8 cellular contexts compared by ENCODE assay signal in genomic region chr19:39406656-39407393, GRCh38. TPM values are rescaled to one million over a fixed set of nuclear protein-coding genes. Genes with fewer than 3 reads are reported as not detected.
DNase-seq lines count a peak whose midpoint lies in the region; ATAC-seq and TF ChIP-seq lines count a peak whose summit lies in the region.

Gene ZFP36 (plus strand): TSS chr19:39406847. CDS start chr19:39406905, 58 bp downstream.

- peak within 1 kb of the TSS; percentile 98 to 100 for H3K9ac ChIP-seq in colonic mucosa (ENCODE audit: low read depth in 2 of 2, low read length in 2 of 2)

- POLR2A ChIA-PET in CD4-positive, alpha-beta memory T cell (lab: Charles Lee; ENCODE audit: partially characterized antibody) = interaction anchor here (0.5 to 11.3 kb wide), 14 partner anchors 8 to 1013 kb away, joined by 3 to 276 read pairs (median 8); partner anchors contain the start of genes GMFG, MED29, PAF1 and RPS16

- peak within 1 kb of the TSS; percentile 99 to 100 (median 100) for H3K27ac Mint-ChIP-seq in CD4-positive, alpha-beta memory T cell
- peak within 1 kb of the TSS; percentile 93 for H3K27ac Mint-ChIP-seq in activated CD4-positive, alpha-beta T cell treated with anti-CD3 and anti-CD28 coated beads, Interleukin-2, amount 10 ng/mL, durations not matched to agents 24 days and 14 days

- H3K36me3 Mint-ChIP-seq in CD4-positive, alpha-beta memory T cell = peaks cover 22 to 52% of the 10 kb centered on the region in 2 donors
- H3K36me3 Mint-ChIP-seq in activated CD4-positive, alpha-beta T cell treated with anti-CD3 and anti-CD28 coated beads, Interleukin-2, amount 10 ng/mL, durations not matched to agents 24 days and 14 days (ENCODE audit: low read depth) = peaks cover 28% of the 10 kb centered on the region

- CTCF ChIA-PET in CD4-positive, alpha-beta memory T cell (lab: Charles Lee; ENCODE audit: partially characterized antibody) = interaction anchor here (1.8 to 4.3 kb wide), 2 partner anchors 9 to 29 kb away, joined by 8 to 54 read pairs; partner anchors contain the start of gene RPS16

- H3K9me3 ChIP-seq in CD4-positive, alpha-beta memory T cell (ENCODE audit: control insufficient read depth in 1 of 2, low read length in 2 of 2) = no peaks in the 10 kb centered on the region
- H3K9me3 ChIP-seq in colonic mucosa (no peaks in the 10 kb centered on the region), left lung (no peaks in the 10 kb centered on the region)

- no peaks in the 10 kb centered on the region for H3K27me3 ChIP-seq in CD4-positive, alpha-beta memory T cell (ENCODE audit: insufficient read depth, low read length)
- H3K27me3 ChIP-seq in colonic mucosa (no peaks in the 10 kb centered on the region), left lung (no peaks in the 10 kb centered on the region)

- TF ChIP-seq CTCF in colonic mucosa (IDR thresholded peaks at IDR 0.05) (no peak), left lung (IDR thresholded peaks at IDR 0.05) (no peak)

- H3K9me3 Mint-ChIP-seq in CD4-positive, alpha-beta memory T cell = peaks cover 0 to 11% (median 0%) of the 10 kb centered on the region in 8 donors
- H3K9me3 Mint-ChIP-seq in activated CD4-positive, alpha-beta T cell treated with anti-CD3 and anti-CD28 coated beads, Interleukin-2, amount 10 ng/mL, durations not matched to agents 24 days and 14 days = no peaks in the 10 kb centered on the region

- H3K4me3 ChIP-seq in CD4-positive, alpha-beta memory T cell (ENCODE audit: low read length in 2 of 2) = peak within 1 kb of the TSS; percentile 97 to 100
- H3K4me3 ChIP-seq in colonic mucosa = peak within 1 kb of the TSS; percentile 96
- peak within 1 kb of the TSS; percentile 99 to 100 for H3K4me3 ChIP-seq in left lung

- ATAC-seq in left lung = peak; percentile 28
- no peak for ATAC-seq in GM21526 (IDR thresholded peaks at IDR 0.05; ENCODE audit: low FRiP score, unreplicated experiment)

- H3K27me3 Mint-ChIP-seq in CD4-positive, alpha-beta memory T cell = peaks cover 0 to 2% of the 10 kb centered on the region in 2 donors
- no peaks in the 10 kb centered on the region for H3K27me3 Mint-ChIP-seq in activated CD4-positive, alpha-beta T cell treated with anti-CD3 and anti-CD28 coated beads, Interleukin-2, amount 10 ng/mL, durations not matched to agents 24 days and 14 days

- peak; percentile 86 to 88 (median 87) for DNase-seq in CD4-positive, alpha-beta memory T cell
- DNase-seq in H4 (ENCODE audit: low spot score) = peak; percentile 91
- peak; percentile 81 for DNase-seq in NCI-H460 (ENCODE audit: extremely low read depth, low read depth)
- DNase-seq in activated CD4-positive, alpha-beta T cell treated with anti-CD3 and anti-CD28 coated beads, Interleukin-2, amount 10 ng/mL, durations not matched to agents 24 days and 14 days = peak; percentile 95
- peak; percentile 95 for DNase-seq in colonic mucosa
- peak; percentile 89 to 96 for DNase-seq in left lung
- peak; percentile 84 to 90 for DNase-seq in stimulated activated CD4-positive, alpha-beta T cell treated with anti-CD3 and anti-CD28 coated beads, Interleukin-2, amount 100 ng/mL, for 48 hours

- peak within 1 kb of the TSS; percentile 100 for H3K27ac ChIP-seq in CD4-positive, alpha-beta memory T cell (ENCODE audit: low read depth, low read length)
- H3K27ac ChIP-seq in colonic mucosa = peak within 1 kb of the TSS; percentile 100
- H3K27ac ChIP-seq in left lung = peak within 1 kb of the TSS; percentile 98 to 100

- peaks cover 14% of the 10 kb centered on the region for H3K36me3 ChIP-seq in CD4-positive, alpha-beta memory T cell (ENCODE audit: insufficient read depth, low read length)
- H3K36me3 ChIP-seq in colonic mucosa (peaks cover 10% of the 10 kb centered on the region), left lung (peaks cover 9 to 21% of the 10 kb centered on the region in 2 donors)

- H3K4me3 Mint-ChIP-seq in CD4-positive, alpha-beta memory T cell = peak within 1 kb of the TSS; percentile 88 to 99 (median 97)
- peak within 1 kb of the TSS; percentile 87 for H3K4me3 Mint-ChIP-seq in activated CD4-positive, alpha-beta T cell treated with anti-CD3 and anti-CD28 coated beads, Interleukin-2, amount 10 ng/mL, durations not matched to agents 24 days and 14 days

- peaks cover 66% of the 10 kb centered on the region for H3K4me1 ChIP-seq in CD4-positive, alpha-beta memory T cell (ENCODE audit: insufficient read depth, low read length)
- H3K4me1 ChIP-seq in colonic mucosa (peaks cover 18% of the 10 kb centered on the region), left lung (peaks cover 24 to 62% of the 10 kb centered on the region in 2 donors)

- intact Hi-C loops in CD4-positive, alpha-beta memory T cell (cut with micrococcal nuclease) = loop anchor here (2.0 kb wide), 1 partner anchor 556 kb away; no protein-coding TSS in a partner anchor
- intact Hi-C loops in activated CD4-positive, alpha-beta T cell treated with anti-CD3 and anti-CD28 coated beads, Interleukin-2, amount 10 ng/mL, durations not matched to agents 24 days and 14 days (cut with micrococcal nuclease) = no loop called here
- intact Hi-C loops in colonic mucosa (cut with DNase I) (no loop called here), left lung (cut with DNase I) (no loop called here)

- H3K4me1 Mint-ChIP-seq in CD4-positive, alpha-beta memory T cell = peaks cover 38 to 95% (median 55%) of the 10 kb centered on the region in 4 donors
- peaks cover 53% of the 10 kb centered on the region for H3K4me1 Mint-ChIP-seq in activated CD4-positive, alpha-beta T cell treated with anti-CD3 and anti-CD28 coated beads, Interleukin-2, amount 10 ng/mL, durations not matched to agents 24 days and 14 days

RNA-seq across cellular contexts. Expression of gene ZFP36, which starts in this region (rescaled TPM):
- 100 to 1,000 TPM; 151 to 152 TPM for total RNA-seq in CD4-positive, alpha-beta memory T cell
- polyA plus RNA-seq in CD4-positive, alpha-beta memory T cell = 100 to 1,000 TPM; 164 to 191 TPM
- 4.0 and 5.7 TPM in 2 replicates for total RNA-seq in H4 (2014; rRNA removed; shearing (Covaris generic))
- total RNA-seq in NCI-H460 (2014; rRNA removed; shearing (Covaris generic)) = 15.1 and 24.6 TPM in 2 replicates
- 9.3 TPM in 2 replicates for polyA plus RNA-seq in NCI-H460 (2014; cell fraction: nucleus; rRNA removed)
- 35.7 and 39.9 TPM in 2 replicates for total RNA-seq in activated CD4-positive, alpha-beta T cell treated with anti-CD3 and anti-CD28 coated beads, Interleukin-2, amount 10 ng/mL, durations not matched to agents 24 days and 14 days
- total RNA-seq in colonic mucosa (100 to 1,000 TPM; 120 to 121 TPM), left lung (100 to 1,000 TPM; 165 to 172 TPM)
